ENCODE assay signal across 15 cellular contexts in genomic region chr6:151402228-151402627, GRCh38.
"Had no signal": no experiment of that assay in that cellular context is flagged by ENCODE, and none has a peak within 500 bp of the region (broad histone marks: within the 10 kb centered on the region; RNA-seq: fewer than 3 reads in every experiment).

No MANE protein-coding gene starts in this region.

- ATAC-seq: activated CD4-positive, alpha-beta T cell treated with anti-CD3 and anti-CD28 coated beads for 36 hours; left lung; stimulated activated memory B cell treated with anti-CD40 and anti-IgM and Interleukin-4, amounts not matched to agents 10 μg/mL and 1 μg/mL and 100 μg/mL, for 72 hours had no signal

- H3K4me3 ChIP-seq: colonic mucosa, left lung, right atrium auricular region, skin epidermis had no signal

- H3K36me3 ChIP-seq: colonic mucosa had no signal

- H3K4me3 Mint-ChIP-seq: activated CD4-positive, alpha-beta T cell treated with anti-CD3 and anti-CD28 coated beads for 36 hours; memory B cell; stimulated activated memory B cell treated with anti-CD40 and anti-IgM and Interleukin-4, amounts not matched to agents 10 μg/mL and 1 μg/mL and 100 μg/mL, for 72 hours had no signal

- H3K27me3 ChIP-seq: colonic mucosa, left lung, right atrium auricular region had no signal

- H3K27ac ChIP-seq: colonic mucosa, left lung, right atrium auricular region, VCaP had no signal

- H3K27me3 Mint-ChIP-seq: activated CD4-positive, alpha-beta T cell treated with anti-CD3 and anti-CD28 coated beads for 36 hours; memory B cell; stimulated activated memory B cell treated with anti-CD40 and anti-IgM and Interleukin-4, amounts not matched to agents 10 μg/mL and 1 μg/mL and 100 μg/mL, for 72 hours had no signal

- DNase-seq: activated CD4-positive, alpha-beta T cell treated with anti-CD3 and anti-CD28 coated beads for 36 hours; activated CD8-positive, alpha-beta memory T cell treated with anti-CD3 and anti-CD28 coated beads for 24 hours; activated effector memory CD4-positive, alpha-beta T cell treated with anti-CD3 and anti-CD28 coated beads, Interleukin-2, amount 50 U/mL, for 16 hours; colonic mucosa; foreskin melanocyte; head of caudate nucleus; left lung; substantia nigra; T-helper 1 cell; trophoblast cell had no signal

- H3K9me3 Mint-ChIP-seq: memory B cell; stimulated activated memory B cell treated with anti-CD40 and anti-IgM and Interleukin-4, amounts not matched to agents 10 μg/mL and 1 μg/mL and 100 μg/mL, for 72 hours had no signal

- H3K9me3 ChIP-seq: colonic mucosa, left lung, right atrium auricular region had no signal

- H3K4me1 ChIP-seq: colonic mucosa had no signal

- H3K27ac Mint-ChIP-seq: activated CD4-positive, alpha-beta T cell treated with anti-CD3 and anti-CD28 coated beads for 36 hours had no signal
